In the genomic region with DNA sequence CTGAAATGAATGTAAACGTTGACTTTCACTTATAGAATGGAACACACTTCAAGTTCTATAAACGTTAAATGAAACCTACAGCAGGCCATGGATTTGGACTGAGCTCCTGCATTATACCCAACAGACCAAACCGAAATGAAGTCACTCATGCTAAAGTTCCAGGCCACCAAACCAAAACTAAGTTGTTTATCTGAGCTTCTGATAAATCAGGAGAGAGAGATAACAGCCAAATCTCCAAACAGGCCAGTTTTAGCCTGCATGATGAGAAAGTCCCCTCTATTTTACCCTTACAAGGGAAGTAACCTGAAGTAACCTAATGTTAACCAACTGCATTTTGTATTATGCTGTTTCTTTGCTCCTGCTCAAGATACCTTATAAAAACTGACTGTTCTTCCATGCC, we compare ENCODE assay signal across 21 cellular contexts. TPM values are rescaled to one million over a fixed set of nuclear protein-coding genes. Genes with fewer than 3 reads are reported as not detected.
DNase-seq lines count a peak whose midpoint lies in the region; ATAC-seq and TF ChIP-seq lines count a peak whose summit lies in the region.
"Had no signal": no experiment of that assay in that cellular context is flagged by ENCODE, and none has a peak within 500 bp of the region (broad histone marks: within the 10 kb centered on the region; RNA-seq: fewer than 3 reads in every experiment).

No MANE protein-coding gene starts in this region.

- in situ Hi-C loops in gastrocnemius medialis (cut with MboI; ENCODE audit: low sequenced_read_pairs in 4 of 4) = no loop called here

- DNase-seq in activated T-cell treated with anti-CD3 and anti-CD28 coated beads, Interleukin-2, amount 50 U/mL, for 24 hours = no peak
- DNase-seq in activated T-cell treated with anti-CD3 and anti-CD28 coated beads, Interleukin-2, amount 50 U/mL, for 4 hours = no peak
- peak; percentile 29 for DNase-seq in OCI-M1 (lab: John Stamatoyannopoulos, UW)
- DNase-seq in endodermal cell = no peak
- DNase-seq in gastrocnemius medialis = no peak
- DNase-seq in NCI-H146 (lab: John Stamatoyannopoulos, UW) = no peak
- DNase-seq in SJCRH30 = no peak
- no peak for DNase-seq in breast epithelium (ENCODE audit: low spot score in 2 of 2)
- DNase-seq: 8988T; AML-193; C1 segment of cervical spinal cord; Calu3; CD8-positive, alpha-beta memory T cell; DMS153; KG1; NCI-H1105; NCI-H2029 treated with DMSO at 0.1 percent for 48 hours; NCI-H226; NCI-H510A treated with DMSO at 0.1 percent for 48 hours; NCI-H748 treated with DMSO at 0.1 percent for 48 hours had no signal

- ATAC-seq in activated T-cell treated with anti-CD3 and anti-CD28 coated beads, Interleukin-2, amount 50 U/mL, for 4 hours = no peak
- no peak for ATAC-seq in gastrocnemius medialis
- ATAC-seq: HepG2 had no signal

- H3K9me3 ChIP-seq in endodermal cell (ENCODE audit: control insufficient read depth, low read length) = peaks cover 11% of the 10 kb centered on the region
- H3K9me3 ChIP-seq in gastrocnemius medialis = no peaks in the 10 kb centered on the region
- H3K9me3 ChIP-seq in SJCRH30 (replicated peaks) = 0 out of 2 replicates have a peak, but pooled peaks cover 5% of the 10 kb centered on the region
- peaks cover 0 to 19% of the 10 kb centered on the region in 2 donors for H3K9me3 ChIP-seq in breast epithelium

- H3K27ac Mint-ChIP-seq in activated T-cell treated with anti-CD3 and anti-CD28 coated beads, Interleukin-2, amount 50 U/mL, for 24 hours = peak overlapping the region; percentile 59
- no peak overlapping the region for H3K27ac Mint-ChIP-seq in endodermal cell

- peaks cover 8% of the 10 kb centered on the region for H3K9me3 Mint-ChIP-seq in activated T-cell treated with anti-CD3 and anti-CD28 coated beads, Interleukin-2, amount 50 U/mL, for 24 hours
- peaks cover 10% of the 10 kb centered on the region for H3K9me3 Mint-ChIP-seq in activated T-cell treated with anti-CD3 and anti-CD28 coated beads, Interleukin-2, amount 50 U/mL, for 4 hours
- peaks cover 12% of the 10 kb centered on the region for H3K9me3 Mint-ChIP-seq in endodermal cell

- no peak overlapping the region for H3K9ac ChIP-seq in endodermal cell (ENCODE audit: extremely low read depth, low read length, poor library complexity, severe bottlenecking)

- WGBS in endodermal cell (ENCODE audit: insufficient coverage in 1 of 2, insufficient read length in 1 of 2), 2 experiments = 85 to 88% methylated on average over 3 of the region's 3 CpGs

- TF ChIP-seq POLR2A in gastrocnemius medialis (IDR thresholded peaks at IDR 0.05) (no peak), breast epithelium (IDR thresholded peaks at IDR 0.05) (no peak)

- TF ChIP-seq CTCF in endodermal cell (conservative IDR thresholded peaks at IDR 0.05) (no peak), gastrocnemius medialis (IDR thresholded peaks at IDR 0.05 in 4 of 5, conservative IDR thresholded peaks at IDR 0.05 in 1 of 5) (no peak), breast epithelium (IDR thresholded peaks at IDR 0.05) (no peak)

- peaks cover 24% of the 10 kb centered on the region for H3K36me3 Mint-ChIP-seq in activated T-cell treated with anti-CD3 and anti-CD28 coated beads, Interleukin-2, amount 50 U/mL, for 24 hours (ENCODE audit: low read depth)
- H3K36me3 Mint-ChIP-seq in activated T-cell treated with anti-CD3 and anti-CD28 coated beads, Interleukin-2, amount 50 U/mL, for 4 hours (ENCODE audit: insufficient read depth) = peaks cover 7% of the 10 kb centered on the region
- H3K36me3 Mint-ChIP-seq in endodermal cell (ENCODE audit: low read depth) = peaks cover 15% of the 10 kb centered on the region

- H3K4me1 ChIP-seq in endodermal cell (ENCODE audit: control insufficient read depth, insufficient read depth, low read length) (peaks cover 20% of the 10 kb centered on the region), gastrocnemius medialis (peaks cover 21 to 53% of the 10 kb centered on the region in 2 donors), SJCRH30 (peaks cover 6% of the 10 kb centered on the region), breast epithelium (no peaks in the 10 kb centered on the region)

- H3K27ac ChIP-seq in endodermal cell (ENCODE audit: low read depth, low read length) = no peak overlapping the region
- peak overlapping the region; percentile 17 to 69 (median 38) for H3K27ac ChIP-seq in gastrocnemius medialis
- no peak overlapping the region for H3K27ac ChIP-seq in SJCRH30
- H3K27ac ChIP-seq in breast epithelium = no peak overlapping the region

- H3K4me3 ChIP-seq in endodermal cell (ENCODE audit: low read length) (peak overlapping the region; percentile 28), gastrocnemius medialis (no peak overlapping the region), SJCRH30 (no peak overlapping the region), breast epithelium (no peak overlapping the region)

- H3K27me3 Mint-ChIP-seq in activated T-cell treated with anti-CD3 and anti-CD28 coated beads, Interleukin-2, amount 50 U/mL, for 24 hours = no peaks in the 10 kb centered on the region
- H3K27me3 Mint-ChIP-seq in activated T-cell treated with anti-CD3 and anti-CD28 coated beads, Interleukin-2, amount 50 U/mL, for 4 hours (ENCODE audit: low read depth) = no peaks in the 10 kb centered on the region
- H3K27me3 Mint-ChIP-seq in endodermal cell (ENCODE audit: insufficient read depth) = no peaks in the 10 kb centered on the region
- H3K27me3 Mint-ChIP-seq: CD8-positive, alpha-beta memory T cell had no signal

- no peaks in the 10 kb centered on the region for H3K27me3 ChIP-seq in endodermal cell (ENCODE audit: control insufficient read depth, insufficient read depth, low read length, poor library complexity, severe bottlenecking)
- H3K27me3 ChIP-seq in gastrocnemius medialis = no peaks in the 10 kb centered on the region
- H3K27me3 ChIP-seq in SJCRH30 = no peaks in the 10 kb centered on the region
- H3K27me3 ChIP-seq in breast epithelium = no peaks in the 10 kb centered on the region

- peaks cover 3% of the 10 kb centered on the region for H3K36me3 ChIP-seq in endodermal cell (ENCODE audit: control insufficient read depth, insufficient read depth, low read length)
- no peaks in the 10 kb centered on the region for H3K36me3 ChIP-seq in gastrocnemius medialis
- peaks cover 3% of the 10 kb centered on the region; the same call in 1 of the 2 replicates for H3K36me3 ChIP-seq in SJCRH30
- H3K36me3 ChIP-seq in breast epithelium = no peaks in the 10 kb centered on the region

- peaks cover 43% of the 10 kb centered on the region for H3K4me1 Mint-ChIP-seq in activated T-cell treated with anti-CD3 and anti-CD28 coated beads, Interleukin-2, amount 50 U/mL, for 24 hours (ENCODE audit: low read depth)
- peaks cover 33% of the 10 kb centered on the region for H3K4me1 Mint-ChIP-seq in activated T-cell treated with anti-CD3 and anti-CD28 coated beads, Interleukin-2, amount 50 U/mL, for 4 hours (ENCODE audit: low read depth)
- peaks cover 48% of the 10 kb centered on the region for H3K4me1 Mint-ChIP-seq in endodermal cell

- intact Hi-C loops in gastrocnemius medialis (cut with DNase I; ENCODE audit: low total_unique reads) = no loop called here
- intact Hi-C loops in breast epithelium (cut with DNase I; ENCODE audit: low total_unique reads) = no loop called here

- no peak overlapping the region for H3K4me3 Mint-ChIP-seq in activated T-cell treated with anti-CD3 and anti-CD28 coated beads, Interleukin-2, amount 50 U/mL, for 24 hours
- H3K4me3 Mint-ChIP-seq in activated T-cell treated with anti-CD3 and anti-CD28 coated beads, Interleukin-2, amount 50 U/mL, for 4 hours = no peak overlapping the region
- no peak overlapping the region for H3K4me3 Mint-ChIP-seq in endodermal cell
- H3K4me3 Mint-ChIP-seq: CD8-positive, alpha-beta memory T cell had no signal

RNA-seq across cellular contexts. Expression of a gene that starts 44.5 kb away (rescaled TPM):
- 10 to 100 TPM; 43.1 to 49.8 (median 45.8) TPM for total RNA-seq in activated T-cell treated with anti-CD3 and anti-CD28 coated beads, Interleukin-2, amount 50 U/mL, for 4 hours
- 10 to 100 TPM; 59.6 to 65.6 TPM for total RNA-seq in endodermal cell
- polyA plus RNA-seq in endodermal cell (2013, experiment 1 of 2) = 27.3 TPM
- 27.9 TPM for polyA plus RNA-seq in endodermal cell (2013, experiment 2 of 2)
- 100 to 1,000 TPM in 1 of 4 donors, 10 to 100 TPM in 3; 42.2 to 116 (median 54.4) TPM for total RNA-seq in gastrocnemius medialis
- total RNA-seq in SJCRH30 (2014; rRNA removed; shearing (Covaris generic)) = 33.7 and 34.5 TPM in 2 replicates
- 10 to 100 TPM; 24.9 to 55.5 (median 32.1) TPM for total RNA-seq in breast epithelium

Comparison
In these comparisons a context has a peak if more than half of its experiments do, and no peak if none do; other contexts are left out.
1. H3K27ac ChIP-seq: peak in gastrocnemius medialis (4 of 4); none in endodermal cell (single experiment), SJCRH30 (single experiment) and breast epithelium (0 of 2).